Comparison of ENCODE assay signal across 14 cellular contexts in the genomic region with DNA sequence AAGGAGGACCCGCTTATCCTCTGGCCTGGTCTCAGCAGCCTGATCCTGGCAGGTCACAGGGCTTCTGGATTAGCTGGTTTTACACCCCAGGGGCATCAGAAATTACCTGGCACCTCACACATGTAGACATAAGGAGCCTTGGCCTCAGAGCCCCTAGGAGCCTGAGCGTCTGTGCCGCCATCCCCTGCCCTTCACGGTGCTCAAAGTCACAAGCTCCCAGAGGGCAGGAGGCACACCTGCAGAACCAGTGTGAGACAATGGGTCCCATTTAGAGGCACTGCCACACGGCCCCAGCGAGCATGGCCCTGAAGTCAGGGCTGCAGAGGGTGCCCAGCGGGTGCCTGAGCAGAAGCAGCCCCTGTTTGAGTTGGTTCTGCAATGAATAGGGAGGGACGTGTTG. TPM values are rescaled to one million over a fixed set of nuclear protein-coding genes. Genes with fewer than 3 reads are reported as not detected.
DNase-seq lines count a peak whose midpoint lies in the region; ATAC-seq and TF ChIP-seq lines count a peak whose summit lies in the region.
"Had no signal": no experiment of that assay in that cellular context is flagged by ENCODE, and none has a peak within 500 bp of the region (broad histone marks: within the 10 kb centered on the region; RNA-seq: fewer than 3 reads in every experiment).

No MANE protein-coding gene starts in this region.

- peak overlapping the region; percentile 69 for H3K27ac ChIP-seq in CD4-positive, alpha-beta memory T cell (ENCODE audit: low read depth, low read length)
- H3K27ac ChIP-seq in Karpas-422 (ENCODE audit: low read length) = peak overlapping the region; percentile 70
- peak overlapping the region; percentile 86 to 91 for H3K27ac ChIP-seq in breast epithelium
- H3K27ac ChIP-seq in neuronal stem cell (replicated peaks; ENCODE audit: low read length) = no peak overlapping the region
- H3K27ac ChIP-seq: right lobe of liver, thyroid gland had no signal

- H3K9me3 Mint-ChIP-seq in CD4-positive, alpha-beta memory T cell = peaks cover 0 to 2% (median 0%) of the 10 kb centered on the region in 8 donors
- H3K9me3 Mint-ChIP-seq in progenitor cell of endocrine pancreas (ENCODE audit: low read depth) = no peaks in the 10 kb centered on the region

- peak overlapping the region; percentile 73 to 91 (median 83) for H3K4me3 Mint-ChIP-seq in CD4-positive, alpha-beta memory T cell
- no peak overlapping the region for H3K4me3 Mint-ChIP-seq in progenitor cell of endocrine pancreas (ENCODE audit: low read depth)

- POLR2A ChIA-PET in CD4-positive, alpha-beta memory T cell (lab: Charles Lee; ENCODE audit: partially characterized antibody) = interaction anchor here (1.4 to 14.7 kb wide), 4 partner anchors 8 to 28 kb away, joined by 6 to 334 read pairs (median 148); partner anchors contain the start of gene MDK

- H3K9me2 ChIP-seq in Karpas-422 (replicated peaks; ENCODE audit: insufficient read depth, low read length) = no peaks in the 10 kb centered on the region

- no CpG with 5 or more reads among the region's 8 CpGs for WGBS in neuronal stem cell (ENCODE audit: extremely low coverage in 2 of 2, insufficient read length in 2 of 2, insufficient replicate concordance in 1 of 2), 2 donors

- H3K18ac ChIP-seq in neuronal stem cell (ENCODE audit: low read length) = peak overlapping the region; percentile 52

- no peak overlapping the region for H4K8ac ChIP-seq in neuronal stem cell (ENCODE audit: low read depth, low read length)

- no peak for TF ChIP-seq CTCF in breast epithelium (IDR thresholded peaks at IDR 0.05)
- no peak for TF ChIP-seq CTCF in progenitor cell of endocrine pancreas (IDR thresholded peaks at IDR 0.05; ENCODE audit: unreplicated experiment)

- no peak for ATAC-seq in GM18517 (IDR thresholded peaks at IDR 0.05; ENCODE audit: unreplicated experiment)
- ATAC-seq: activated CD4-positive, CD25-positive, alpha-beta regulatory T cell treated with anti-CD3 and anti-CD28 coated beads, Interleukin-2, amount 50 U/mL, for 24 hours; right lobe of liver had no signal

- H3K79me1 ChIP-seq in neuronal stem cell (ENCODE audit: low read depth, low read length) = peaks cover 15% of the 10 kb centered on the region

- peaks cover 13% of the 10 kb centered on the region; the same call in 1 of the 2 replicates for H4K20me1 ChIP-seq in Karpas-422 (ENCODE audit: insufficient read depth, low read depth, low read length)

- H3K14ac ChIP-seq in neuronal stem cell (ENCODE audit: low read length) = no peak overlapping the region

- peaks cover 11% of the 10 kb centered on the region for H3K36me3 ChIP-seq in CD4-positive, alpha-beta memory T cell (ENCODE audit: insufficient read depth, low read length)
- H3K36me3 ChIP-seq in Karpas-422 (ENCODE audit: insufficient read depth, low read length) (no peaks in the 10 kb centered on the region), breast epithelium (no peaks in the 10 kb centered on the region), neuronal stem cell (replicated peaks in 1 of 2; ENCODE audit: control insufficient read depth in 2 of 2, insufficient read depth in 2 of 2, low read length in 2 of 2) (peaks cover 0 to 8% of the 10 kb centered on the region in 2 donors)
- H3K36me3 ChIP-seq: right lobe of liver, thyroid gland had no signal

- peak overlapping the region; percentile 54 for H3K4me2 ChIP-seq in Karpas-422 (ENCODE audit: low read depth, low read length, poor library complexity, severe bottlenecking)
- no peak overlapping the region for H3K4me2 ChIP-seq in neuronal stem cell (ENCODE audit: insufficient read depth, low read length, poor library complexity, severe bottlenecking)

- H4K91ac ChIP-seq in neuronal stem cell (ENCODE audit: low read depth, low read length, poor library complexity) = no peak overlapping the region

- H3K79me2 ChIP-seq in Karpas-422 (ENCODE audit: low read length) = peaks cover 80% of the 10 kb centered on the region

- H3K4me1 Mint-ChIP-seq in CD4-positive, alpha-beta memory T cell = peaks cover 43 to 90% (median 70%) of the 10 kb centered on the region in 4 donors
- peaks cover 22% of the 10 kb centered on the region for H3K4me1 Mint-ChIP-seq in progenitor cell of endocrine pancreas (ENCODE audit: low read depth)

- H3K9me3 ChIP-seq in CD4-positive, alpha-beta memory T cell (ENCODE audit: control insufficient read depth in 1 of 2, low read length in 2 of 2) = no peaks in the 10 kb centered on the region
- H3K9me3 ChIP-seq in Karpas-422 (ENCODE audit: low read length) (no peaks in the 10 kb centered on the region), breast epithelium (no peaks in the 10 kb centered on the region), neuronal stem cell (replicated peaks in 1 of 2; ENCODE audit: control insufficient read depth in 2 of 2, insufficient read depth in 1 of 2, low read depth in 1 of 2, low read length in 2 of 2) (no peaks in the 10 kb centered on the region)
- H3K9me3 ChIP-seq: right lobe of liver, thyroid gland had no signal

- H2BK12ac ChIP-seq in neuronal stem cell (ENCODE audit: low read length) = no peak overlapping the region

- H3K27me3 ChIP-seq in CD4-positive, alpha-beta memory T cell (ENCODE audit: insufficient read depth, low read length) = no peaks in the 10 kb centered on the region
- H3K27me3 ChIP-seq in Karpas-422 (ENCODE audit: low read length) = no peaks in the 10 kb centered on the region
- H3K27me3 ChIP-seq in breast epithelium = no peaks in the 10 kb centered on the region
- peaks cover 0 to 5% (median 0%) of the 10 kb centered on the region in 3 experiments for H3K27me3 ChIP-seq in neuronal stem cell (ENCODE audit: control insufficient read depth in 3 of 3, insufficient read depth in 3 of 3, low read depth in 1 of 3, low read length in 3 of 3)
- H3K27me3 ChIP-seq: right lobe of liver, thyroid gland had no signal

- no peak for DNase-seq in CD4-positive, alpha-beta memory T cell
- DNase-seq in Karpas-422 (no peak), breast epithelium (ENCODE audit: low spot score in 2 of 2) (no peak), neuronal stem cell (ENCODE audit: low spot score) (no peak), progenitor cell of endocrine pancreas (ENCODE audit: low spot score, unreplicated experiment) (no peak), HPDE6-E6E7 (ENCODE audit: extremely low spot score) (no peak)
- DNase-seq: IMR-90, NCI-H1417 treated with DMSO at 0.1 percent for 48 hours, NCI-H82, right lobe of liver, thyroid gland had no signal

- no peak overlapping the region for H2BK15ac ChIP-seq in neuronal stem cell (ENCODE audit: low read length)

- H3K4me1 ChIP-seq in CD4-positive, alpha-beta memory T cell (ENCODE audit: insufficient read depth, low read length) = peaks cover 85% of the 10 kb centered on the region
- H3K4me1 ChIP-seq in Karpas-422 (ENCODE audit: low read length) (peaks cover 51% of the 10 kb centered on the region), breast epithelium (peaks cover 26 to 56% of the 10 kb centered on the region in 2 donors), neuronal stem cell (ENCODE audit: control insufficient read depth in 2 of 2, insufficient read depth in 1 of 2, low read depth in 1 of 2, low read length in 2 of 2) (peaks cover 14 to 24% of the 10 kb centered on the region in 2 donors)

- intact Hi-C loops in CD4-positive, alpha-beta memory T cell (cut with micrococcal nuclease) = no loop called here
- intact Hi-C loops in breast epithelium (cut with DNase I; ENCODE audit: low total_unique reads) = no loop called here

- H3K23ac ChIP-seq in neuronal stem cell (ENCODE audit: low read depth, low read length, poor library complexity) = no peak overlapping the region

- H3K4ac ChIP-seq in neuronal stem cell (ENCODE audit: low read length) = no peak overlapping the region

- CTCF ChIA-PET in CD4-positive, alpha-beta memory T cell (lab: Charles Lee; ENCODE audit: partially characterized antibody) = interaction anchor here (1.0 to 17.9 kb wide), 10 partner anchors 10 to 178 kb away, joined by 3 to 469 read pairs (median 7); no protein-coding TSS in a partner anchor

- peaks cover 7 to 42% of the 10 kb centered on the region in 2 donors for H3K36me3 Mint-ChIP-seq in CD4-positive, alpha-beta memory T cell
- no peaks in the 10 kb centered on the region for H3K36me3 Mint-ChIP-seq in progenitor cell of endocrine pancreas (ENCODE audit: insufficient read depth)

- H2BK5ac ChIP-seq in neuronal stem cell (ENCODE audit: low read length) = no peak overlapping the region

- no peak overlapping the region for H2BK120ac ChIP-seq in neuronal stem cell (ENCODE audit: low read depth, low read length)

- H3K9ac ChIP-seq in Karpas-422 (ENCODE audit: low read length) = peak overlapping the region; percentile 52
- peak overlapping the region; percentile 76 for H3K9ac ChIP-seq in neuronal stem cell (ENCODE audit: low read depth, low read length, poor library complexity)

- peak overlapping the region in 5 of 7 donors; percentile 82 to 97 (median 94) for H3K27ac Mint-ChIP-seq in CD4-positive, alpha-beta memory T cell
- no peak overlapping the region for H3K27ac Mint-ChIP-seq in progenitor cell of endocrine pancreas

- H3K27me3 Mint-ChIP-seq in CD4-positive, alpha-beta memory T cell = peaks cover 0 to 2% of the 10 kb centered on the region in 2 donors
- H3K27me3 Mint-ChIP-seq in progenitor cell of endocrine pancreas = peaks cover 8% of the 10 kb centered on the region

- H2AFZ ChIP-seq in Karpas-422 (ENCODE audit: low read length) (no peak overlapping the region), neuronal stem cell (ENCODE audit: low read length) (no peak overlapping the region)

- TF ChIP-seq POLR2A in breast epithelium (IDR thresholded peaks at IDR 0.05) = no peak

- H3K4me3 ChIP-seq in CD4-positive, alpha-beta memory T cell (ENCODE audit: low read length in 2 of 2) = peak overlapping the region in 1 of 2 donors; percentile 61
- H3K4me3 ChIP-seq in Karpas-422 (ENCODE audit: low read length) (peak overlapping the region; percentile 35; the same call in 1 of the 2 replicates), breast epithelium (peak overlapping the region in 1 of 3 donors; percentile 63), neuronal stem cell (ENCODE audit: low read length in 2 of 2) (no peak overlapping the region)
- H3K4me3 ChIP-seq: right lobe of liver, thyroid gland had no signal

- no peak overlapping the region for H2AK5ac ChIP-seq in neuronal stem cell (ENCODE audit: low read depth, low read length)

RNA-seq across cellular contexts. Expression of gene DGKZ, which starts 3.9 kb away (rescaled TPM):
- total RNA-seq in CD4-positive, alpha-beta memory T cell = 100 to 1,000 TPM; 230 to 235 TPM
- 10 to 100 TPM; 34.8 to 78.9 TPM for polyA plus RNA-seq in CD4-positive, alpha-beta memory T cell
- 59.4 and 106 TPM in 2 replicates for total RNA-seq in Karpas-422 (2014; rRNA removed; shearing (Covaris generic); ENCODE audit: low replicate concordance)
- total RNA-seq in breast epithelium (10 to 100 TPM; 42.3 to 46.5 (median 46.2) TPM), progenitor cell of endocrine pancreas (55.1 and 58.3 TPM in 2 replicates)
- 33.3 TPM for polyA plus RNA-seq in neuronal stem cell (2013, experiment 1 of 2)
- polyA plus RNA-seq in neuronal stem cell (2013, experiment 2 of 2) = 32.3 TPM

RNA-seq across cellular contexts. Expression of gene MDK, which starts 30.3 kb away (rescaled TPM):
- total RNA-seq in CD4-positive, alpha-beta memory T cell = 1 to 10 TPM; 4.7 to 5.6 TPM
- not detected for polyA plus RNA-seq in CD4-positive, alpha-beta memory T cell
- 6.9 and 21.9 TPM in 2 replicates for total RNA-seq in Karpas-422 (2014; rRNA removed; shearing (Covaris generic); ENCODE audit: low replicate concordance)
- total RNA-seq in breast epithelium = 100 to 1,000 TPM in 1 of 3 donors, 10 to 100 TPM in 2; 20.5 to 115 (median 54.7) TPM
- 1,851 TPM for polyA plus RNA-seq in neuronal stem cell (2013, experiment 1 of 2)
- 1,853 TPM for polyA plus RNA-seq in neuronal stem cell (2013, experiment 2 of 2)
- total RNA-seq in progenitor cell of endocrine pancreas = 1,921 and 2,040 TPM in 2 replicates

RNA-seq across cellular contexts. Expression of gene CHRM4, which starts 40.4 kb away (rescaled TPM):
- not detected for total RNA-seq in CD4-positive, alpha-beta memory T cell
- under 1 TPM; 0.12 to 0.16 TPM for polyA plus RNA-seq in CD4-positive, alpha-beta memory T cell
- total RNA-seq in Karpas-422 (2014; rRNA removed; shearing (Covaris generic); ENCODE audit: low replicate concordance) = not detected in 2 replicates
- total RNA-seq in breast epithelium = 1 to 10 TPM in 1 of 3 donors, under 1 TPM in 1, not detected in 1; 0.66 to 1.1 TPM
- 0.10 TPM for polyA plus RNA-seq in neuronal stem cell (2013, experiment 1 of 2)
- 0.15 TPM for polyA plus RNA-seq in neuronal stem cell (2013, experiment 2 of 2)
- total RNA-seq in progenitor cell of endocrine pancreas = 0.51 and 0.81 TPM in 2 replicates
- total RNA-seq: fibroblast of villous mesenchyme, right lobe of liver had no signal

Comparison
In these comparisons a context has a peak if more than half of its experiments do, and no peak if none do; other contexts are left out.
1. RNA of gene MDK, which starts 30.3 kb away (total RNA-seq): 1,921 to 2,040 TPM in progenitor cell of endocrine pancreas; 20.5 to 115 TPM in breast epithelium, 6.9 to 21.9 TPM in Karpas-422 and 4.7 to 5.6 TPM in CD4-positive, alpha-beta memory T cell; every median in the first group is over 10 times any median in the second.